Comparison of ENCODE assay signal across 8 cellular contexts in genomic region chr12:108629824-108630476, GRCh38. TPM values are rescaled to one million over a fixed set of nuclear protein-coding genes. Genes with fewer than 3 reads are reported as not detected.
DNase-seq lines count a peak whose midpoint lies in the region; ATAC-seq and TF ChIP-seq lines count a peak whose summit lies in the region.

No MANE protein-coding gene starts in this region.

- peak overlapping the region; percentile 65 to 92 for H3K4me3 ChIP-seq in CD4-positive, alpha-beta memory T cell (ENCODE audit: low read length in 2 of 2)
- no peak overlapping the region for H3K4me3 ChIP-seq in Panc1 (ENCODE audit: low read depth in 2 of 2, low read length in 2 of 2)

- ATAC-seq in Panc1, result peak; percentile 61
- ATAC-seq in HG03108 (IDR thresholded peaks at IDR 0.05; ENCODE audit: unreplicated experiment), result no peak
- no peak for ATAC-seq in HG03354 (IDR thresholded peaks at IDR 0.05; ENCODE audit: poor library complexity, severe bottlenecking, unreplicated experiment)
- ATAC-seq in GM21515 (IDR thresholded peaks at IDR 0.05; ENCODE audit: unreplicated experiment), result no peak

- POLR2A ChIA-PET in CD4-positive, alpha-beta memory T cell (lab: Charles Lee; ENCODE audit: partially characterized antibody), result interaction anchor here (0.7 to 11.1 kb wide), 5 partner anchors 10 to 423 kb away, joined by 3 to 310 read pairs (median 48); partner anchors contain the start of genes ISCU, SART3 and USP30
- POLR2A ChIA-PET in Panc1 (lab: Charles Lee), result no interaction called here

- TF ChIP-seq CTCF in Panc1 (IDR thresholded peaks at IDR 0.05), result no peak

- in situ Hi-C loops in Panc1 (cut with HindIII; ENCODE audit: low pct_unique_long_range_greater_than_20kb, low sequenced_read_pairs), result no loop called here

- H3K27ac Mint-ChIP-seq in CD4-positive, alpha-beta memory T cell, result peak overlapping the region; percentile 94 to 100 (median 99)

- no TSS peak for BruUV-seq in Panc1 (replicated peaks; lab: Mats Ljungman, UMichigan)

- H3K9me3 Mint-ChIP-seq in CD4-positive, alpha-beta memory T cell, result peaks cover 0 to 4% (median 0%) of the 10 kb centered on the region in 8 donors

- H3K9me3 ChIP-seq in CD4-positive, alpha-beta memory T cell (ENCODE audit: control insufficient read depth in 1 of 2, low read length in 2 of 2), result no peaks in the 10 kb centered on the region
- no peaks in the 10 kb centered on the region for H3K9me3 ChIP-seq in Panc1 (ENCODE audit: control insufficient read depth, insufficient read depth, low read depth, low read length)

- no peaks in the 10 kb centered on the region for H3K27me3 Mint-ChIP-seq in CD4-positive, alpha-beta memory T cell

- DNase-seq in CD4-positive, alpha-beta memory T cell, result peak; percentile 62 to 92 (median 67)
- no peak for DNase-seq in Panc1 (ENCODE audit: low read depth, low spot score)
- peak; percentile 56 for DNase-seq in activated naive CD4-positive, alpha-beta T cell treated with anti-CD3 and anti-CD28 coated beads, Interleukin-2, amount 50 U/mL, for 16 hours
- peak; percentile 79 for DNase-seq in hepatic stellate cell (ENCODE audit: low spot score)
- DNase-seq in stimulated activated CD8-positive, alpha-beta memory T cell treated with anti-CD3 and anti-CD28 coated beads, Interleukin-12 subunit alpha, Interleukin-12 subunit beta, amount 100 ng/mL, for 1 hour (ENCODE audit: low read depth), result peak; percentile 34

- H3K4me1 Mint-ChIP-seq in CD4-positive, alpha-beta memory T cell, result peaks cover 47 to 86% (median 60%) of the 10 kb centered on the region in 4 donors

- intact Hi-C loops in CD4-positive, alpha-beta memory T cell (cut with micrococcal nuclease), result loop anchor here (10.0 kb wide), 1 partner anchor 465 kb away; the partner anchor contains the start of genes ALKBH2 and UNG
- intact Hi-C loops in Panc1 (cut with micrococcal nuclease; ENCODE audit: unreplicated experiment), result no loop called here

- CTCF ChIA-PET in CD4-positive, alpha-beta memory T cell (lab: Charles Lee; ENCODE audit: partially characterized antibody), result interaction anchor here (0.7 to 17.5 kb wide), 8 partner anchors 13 to 174 kb away, joined by 3 to 463 read pairs (median 30); partner anchors contain the start of gene ISCU
- CTCF ChIA-PET in Panc1 (lab: Charles Lee), result interaction anchor here (0.6 kb wide), 1 partner anchor 140 kb away, joined by 5 read pairs; no protein-coding TSS in a partner anchor

- H3K36me3 ChIP-seq in CD4-positive, alpha-beta memory T cell (ENCODE audit: insufficient read depth, low read length), result peaks cover 31% of the 10 kb centered on the region
- no peaks in the 10 kb centered on the region for H3K36me3 ChIP-seq in Panc1 (ENCODE audit: control insufficient read depth, insufficient read depth, low read length)

- H3K4me1 ChIP-seq in CD4-positive, alpha-beta memory T cell (ENCODE audit: insufficient read depth, low read length), result peaks cover 77% of the 10 kb centered on the region
- peaks cover 23% of the 10 kb centered on the region for H3K4me1 ChIP-seq in Panc1 (ENCODE audit: control insufficient read depth, insufficient read depth, low read length)

- H3K4me3 Mint-ChIP-seq in CD4-positive, alpha-beta memory T cell, result peak overlapping the region; percentile 94 to 100 (median 99)

- H3K27ac ChIP-seq in CD4-positive, alpha-beta memory T cell (ENCODE audit: low read depth, low read length), result peak overlapping the region; percentile 92
- H3K27ac ChIP-seq in Panc1 (ENCODE audit: low read length), result peak overlapping the region; percentile 31

- no peaks in the 10 kb centered on the region for H3K27me3 ChIP-seq in CD4-positive, alpha-beta memory T cell (ENCODE audit: insufficient read depth, low read length)
- no peaks in the 10 kb centered on the region for H3K27me3 ChIP-seq in Panc1 (ENCODE audit: control insufficient read depth, insufficient read depth, low read length)

- H3K36me3 Mint-ChIP-seq in CD4-positive, alpha-beta memory T cell, result peaks cover 45 to 59% of the 10 kb centered on the region in 2 donors

RNA-seq across cellular contexts. Expression of gene SELPLG, which starts 3.7 kb away (rescaled TPM):
- 100 to 1,000 TPM; 175 to 176 TPM for total RNA-seq in CD4-positive, alpha-beta memory T cell
- 100 to 1,000 TPM; 485 to 781 TPM for polyA plus RNA-seq in CD4-positive, alpha-beta memory T cell
- total RNA-seq in Panc1 (2021; ENCODE audit: unreplicated experiment), result 0.41 TPM
- polyA plus RNA-seq in Panc1 (2012; ENCODE audit: insufficient read length), result 0.42 TPM

RNA-seq across cellular contexts. Expression of gene TMEM119, which starts 32.1 kb away (rescaled TPM):
- total RNA-seq in CD4-positive, alpha-beta memory T cell, result under 1 TPM; 0.30 to 0.58 TPM
- under 1 TPM in 1 of 2 donors, not detected in 1; 0.42 TPM for polyA plus RNA-seq in CD4-positive, alpha-beta memory T cell
- total RNA-seq in Panc1 (2021; ENCODE audit: unreplicated experiment), result not detected
- not detected for polyA plus RNA-seq in Panc1 (2012; ENCODE audit: insufficient read length)

Comparison
In these comparisons a context has a peak if more than half of its experiments do, and no peak if none do; other contexts are left out.
1. H3K4me3 ChIP-seq: peak in CD4-positive, alpha-beta memory T cell (2 of 2); none in Panc1 (0 of 2).
2. RNA of gene SELPLG, which starts 3.7 kb away (total RNA-seq): 175 to 176 TPM in CD4-positive, alpha-beta memory T cell; 0.41 TPM in Panc1 (single experiment); every median in the first group is over 100 times any median in the second.